23 cellular contexts compared by ENCODE assay signal in the genomic region with DNA sequence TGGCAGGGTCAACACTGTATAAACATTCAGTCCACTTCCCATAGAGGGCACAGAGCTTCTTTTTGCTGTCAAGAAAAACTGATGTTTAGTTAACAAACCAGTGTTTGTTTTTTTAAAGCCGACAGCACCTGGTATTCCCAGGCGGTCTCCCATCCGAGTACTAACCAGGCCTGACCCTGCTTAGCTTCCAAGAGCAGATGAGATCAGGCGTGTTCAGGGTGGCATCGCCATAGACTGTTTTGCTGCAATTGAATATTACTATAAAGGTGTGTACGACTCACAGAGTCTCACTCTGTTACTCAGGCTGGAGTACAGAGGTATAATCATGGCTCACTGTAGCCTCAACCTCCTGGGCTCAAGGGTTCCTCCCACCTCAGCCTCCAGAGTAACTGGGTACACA. TPM values are rescaled to one million over a fixed set of nuclear protein-coding genes. Genes with fewer than 3 reads are reported as not detected.
"Had no signal": no experiment of that assay in that cellular context is flagged by ENCODE, and none has a peak within 500 bp of the region (broad histone marks: within the 10 kb centered on the region; RNA-seq: fewer than 3 reads in every experiment).

No MANE protein-coding gene starts in this region.

- H3K36me3 ChIP-seq: breast epithelium, colonic mucosa had no signal

- H3K27me3 ChIP-seq: breast epithelium, colonic mucosa, dorsolateral prefrontal cortex, stomach, suprapubic skin, tibial nerve had no signal

- DNase-seq: activated B cell treated with CpG ODN at 0.5 μM for 24 hours; activated CD4-positive, alpha-beta T cell treated with anti-CD3 and anti-CD28 coated beads, Interleukin-2, amount 10 ng/mL, durations not matched to agents 24 days and 14 days; activated CD8-positive, alpha-beta memory T cell treated with anti-CD3 and anti-CD28 coated beads, Interleukin-2, amount 10 ng/mL, durations not matched to agents 7 days and 5 days; activated CD8-positive, alpha-beta T cell treated with anti-CD3 and anti-CD28 coated beads for 36 hours; activated naive CD4-positive, alpha-beta T cell; activated T-cell treated with anti-CD3 and anti-CD28 coated beads, Interleukin-2, amount 50 U/mL, for 24 hours; amniotic stem cell; colonic mucosa; dorsolateral prefrontal cortex; effector memory CD8-positive, alpha-beta T cell; foreskin melanocyte; kidney; lower lobe of right lung; naive B cell; nucleus accumbens; stomach; T1000 had no signal

- H3K27ac ChIP-seq: breast epithelium, colonic mucosa, lower lobe of right lung, parathyroid adenoma, stomach, suprapubic skin, tibial nerve had no signal

- H3K9me3 ChIP-seq: breast epithelium, colonic mucosa, lower lobe of right lung, stomach, suprapubic skin, tibial nerve had no signal

- H3K4me3 ChIP-seq: breast epithelium, colonic mucosa, dorsolateral prefrontal cortex, lower lobe of right lung, stomach, suprapubic skin, tibial nerve had no signal

- ATAC-seq: activated CD8-positive, alpha-beta memory T cell treated with anti-CD3 and anti-CD28 coated beads, Interleukin-2, amount 10 ng/mL, durations not matched to agents 7 days and 5 days; activated CD8-positive, alpha-beta T cell treated with anti-CD3 and anti-CD28 coated beads for 36 hours; effector memory CD8-positive, alpha-beta T cell; esophagus mucosa; left lobe of liver; lower lobe of right lung had no signal

- H3K4me1 ChIP-seq: breast epithelium, colonic mucosa, lower lobe of right lung, parathyroid adenoma, stomach, suprapubic skin, tibial nerve had no signal

RNA-seq across cellular contexts. Expression of a gene that starts 31.5 kb away (rescaled TPM):
- total RNA-seq: left lobe of liver had no signal
